ENCODE assay signal across 10 cellular contexts in genomic region chr17:82095777-82096708, GRCh38. TPM values are rescaled to one million over a fixed set of nuclear protein-coding genes. Genes with fewer than 3 reads are reported as not detected.
DNase-seq lines count a peak whose midpoint lies in the region; ATAC-seq, FAIRE-seq and TF ChIP-seq lines count a peak whose summit lies in the region.
"Had no signal": no experiment of that assay in that cellular context is flagged by ENCODE, and none has a peak within 500 bp of the region (broad histone marks: within the 10 kb centered on the region; RNA-seq: fewer than 3 reads in every experiment).

No MANE protein-coding gene starts in this region.

- POLR2A ChIA-PET in HepG2 (lab: Yijun Ruan, JAX): interaction anchor here (0.7 to 2.7 kb wide), 5 partner anchors 10 to 59 kb away, joined by 3 to 8 read pairs (median 6); partner anchors contain the start of gene DCXR

- no peak for FAIRE-seq in HepG2 (lab: Jason Lieb, UNC)

- no peak for TF ChIP-seq CTCF in adrenal gland (IDR thresholded peaks at IDR 0.05)
- TF ChIP-seq CTCF in HepG2 (CRISPR knock-in tag; IDR thresholded peaks at IDR 0.05): no peak; the same call in 1 of the 2 replicates

- H3K36me3 ChIP-seq in adrenal gland (replicated peaks in 1 of 2) (peaks cover 0 to 47% of the 10 kb centered on the region in 2 donors), HepG2 (replicated peaks in 1 of 2; ENCODE audit: control insufficient read depth in 1 of 2, insufficient read depth in 2 of 2, low read length in 2 of 2) (peaks cover 38 to 49% of the 10 kb centered on the region in 2 experiments)

- CTCF ChIA-PET in HepG2 (lab: Yijun Ruan, JAX; ENCODE audit: low intra/inter-chr PET ratio, low total read pairs): no interaction called here

- BruUV-seq in HepG2 (replicated peaks; lab: Mats Ljungman, UMichigan): no TSS peak

- H2AFZ ChIP-seq in HepG2 (ENCODE audit: low read length): no peak overlapping the region

- H3K4me3 ChIP-seq in adrenal gland (peak overlapping the region in 1 of 4 donors; percentile 86), HepG2 (replicated peaks in 1 of 3; ENCODE audit: insufficient read depth in 1 of 3, low read depth in 2 of 3, low read length in 3 of 3) (peak overlapping the region; percentile 72 to 96 (median 86))

- DNase-seq in stimulated activated CD4-positive, alpha-beta T cell treated with anti-CD3 and anti-CD28 coated beads, Interleukin-15, amount 100 ng/mL, for 24 hours: peak; percentile 7
- DNase-seq in stimulated activated CD4-positive, alpha-beta T cell treated with anti-CD3 and anti-CD28 coated beads, Interleukin-12 subunit alpha, Interleukin-12 subunit beta, amount 100 ng/mL, for 4 hours: no peak
- DNase-seq in adrenal gland (peak in 4 of 7 donors; percentile 10 to 59 (median 30)), HepG2 (ENCODE audit: low spot score) (no peak), AML-193 (lab: John Stamatoyannopoulos, UW) (no peak), RPMI8226 (no peak), NCI-H82 treated with DMSO at 0.1 percent for 48 hours (lab: John Stamatoyannopoulos, UW; ENCODE audit: unreplicated experiment) (no peak), NCI-H2081 treated with DMSO at 0.1 percent for 48 hours (lab: John Stamatoyannopoulos, UW) (no peak)
- DNase-seq: amygdala, MV-4-11 had no signal

- H3K79me2 ChIP-seq in HepG2 (ENCODE audit: insufficient read depth, low read length): peaks cover 62% of the 10 kb centered on the region

- H3K27me3 ChIP-seq in adrenal gland (no peaks in the 10 kb centered on the region), HepG2 (ENCODE audit: control insufficient read depth in 1 of 2, insufficient read depth in 2 of 2, low read length in 2 of 2) (no peaks in the 10 kb centered on the region; a peak in 1 of 5 replicates)

- 89 to 97% (median 93%) methylated on average over 6 to 35 of the region's 35 CpGs for WGBS in adrenal gland, 4 donors
- WGBS in HepG2 (ENCODE audit: low lambda C conversion rate): 29% methylated on average over 24 of the region's 35 CpGs

- peaks cover 51% of the 10 kb centered on the region for H4K20me1 ChIP-seq in HepG2 (ENCODE audit: insufficient read depth, low read length)

- no peak for TF ChIP-seq POLR2A in adrenal gland (IDR thresholded peaks at IDR 0.05)
- peak in 1 of 2 experiments; percentile 25; a peak in 1 of 4 replicates for TF ChIP-seq POLR2A in HepG2 (IDR thresholded peaks at IDR 0.05; ENCODE audit: insufficient read depth in 1 of 2, low read depth in 2 of 2, low read length in 2 of 2)

- intact Hi-C loops in adrenal gland (cut with DNase I): loop anchor here in 1 of 2 donors (5.0 kb wide), 1 partner anchor 56 kb away; no protein-coding TSS in a partner anchor
- intact Hi-C loops in HepG2 (cut with micrococcal nuclease; ENCODE audit: unreplicated experiment): loop anchor here (5.0 to 10.0 kb wide), 2 partner anchors 44 to 121 kb away; partner anchors contain the start of genes ASPSCR1, GPS1 and RFNG

- H3K27ac ChIP-seq in adrenal gland: no peak overlapping the region
- peak overlapping the region; percentile 89 for H3K27ac ChIP-seq in HepG2 (ENCODE audit: extremely low read length, insufficient read depth, low read length)

- H3K9me3 ChIP-seq in adrenal gland (replicated peaks in 1 of 3): no peaks in the 10 kb centered on the region
- H3K9me3 ChIP-seq in HepG2 (ENCODE audit: low read length): no peaks in the 10 kb centered on the region

- peaks cover 21 to 28% of the 10 kb centered on the region in 2 donors for H3K4me1 ChIP-seq in adrenal gland (replicated peaks in 1 of 2)
- peaks cover 59% of the 10 kb centered on the region for H3K4me1 ChIP-seq in HepG2 (ENCODE audit: insufficient read depth, low read length)

- peak; percentile 4 for ATAC-seq in HepG2

- TF ChIP-seq RAD21 in HepG2 (CRISPR knock-in tag; IDR thresholded peaks at IDR 0.05): no peak

- H3K4me2 ChIP-seq in HepG2 (ENCODE audit: low read depth, low read length): peak overlapping the region; percentile 98

- TF ChIP-seq EP300 in HepG2 (IDR thresholded peaks at IDR 0.05; ENCODE audit: low read depth in 2 of 2, low read length in 2 of 2): no peak
- TF ChIP-seq EP300 in HepG2 (CRISPR knock-in tag; IDR thresholded peaks at IDR 0.05; ENCODE audit: borderline replicate concordance): 0 out of 2 replicates have a peak, but pooled peaks have one; percentile 26

- in situ Hi-C loops in HepG2 (cut with HindIII; ENCODE audit: extremely low pct_ligation_motif_present, low pct_unique_long_range_greater_than_20kb): no loop called here

- peak overlapping the region; percentile 98 for H3K9ac ChIP-seq in HepG2 (ENCODE audit: insufficient read depth, low read depth, low read length)

RNA-seq across cellular contexts. Expression of gene FASN, which starts 2.0 kb away (rescaled TPM):
- total RNA-seq in adrenal gland (100 to 1,000 TPM in 3 of 8 donors, 10 to 100 TPM in 5; 64.0 to 276 (median 85.6) TPM), HepG2 (2016; rRNA removed; fragmentation: Illumina TruSeq; extraction: Trizol) (101 and 192 TPM in 2 replicates)
- polyA plus RNA-seq in adrenal gland (100 to 1,000 TPM in 1 of 3 donors, 10 to 100 TPM in 2; 18.9 to 273 (median 59.0) TPM), HepG2 (2011; rRNA removed) (51.7 and 92.4 TPM in 2 replicates)
- 28.4 and 29.9 TPM in 2 replicates for total RNA-seq in HepG2 (2016; cell fraction: cytosol; rRNA removed; fragmentation: Illumina TruSeq; extraction: Trizol; ENCODE audit: low read depth)
- total RNA-seq in HepG2 (2016; cell fraction: insoluble cytoplasmic fraction; rRNA removed; fragmentation: Illumina TruSeq; extraction: Trizol): 118 and 157 TPM in 2 replicates
- 63.2 and 68.3 TPM in 2 replicates for total RNA-seq in HepG2 (2016; cell fraction: membrane; rRNA removed; fragmentation: Illumina TruSeq; extraction: Trizol)
- 147 and 173 TPM in 2 replicates for total RNA-seq in HepG2 (2016; cell fraction: nucleus; rRNA removed; fragmentation: Illumina TruSeq; extraction: Trizol)
- polyA plus RNA-seq in HepG2 (2011; cell fraction: cytosol; rRNA removed): 62.2 and 67.6 TPM in 2 replicates
- 516 and 545 TPM in 2 replicates for polyA plus RNA-seq in HepG2 (2011; cell fraction: nucleus; rRNA removed)
- 163 and 245 TPM in 2 replicates for polyA plus RNA-seq in HepG2 (2012)
- polyA plus RNA-seq in HepG2 (2016; cell fraction: cytosol; fragmentation: Illumina TruSeq; extraction: Trizol; ENCODE audit: low read depth): 24.8 and 25.4 TPM in 2 replicates
- 209 and 303 TPM in 2 replicates for polyA plus RNA-seq in HepG2 (2016; cell fraction: insoluble cytoplasmic fraction; fragmentation: Illumina TruSeq; extraction: Trizol; ENCODE audit: low read depth)
- polyA plus RNA-seq in HepG2 (2016; cell fraction: membrane; fragmentation: Illumina TruSeq; extraction: Trizol; ENCODE audit: low read depth): 52.3 and 61.0 TPM in 2 replicates
- 501 and 529 TPM in 2 replicates for polyA plus RNA-seq in HepG2 (2016; cell fraction: nucleus; fragmentation: Illumina TruSeq; extraction: Trizol; ENCODE audit: insufficient read depth, low read depth)
- polyA minus RNA-seq in HepG2 (2011; rRNA and poly(A)+ RNA removed; ENCODE audit: low replicate concordance): 35.6 and 241 TPM in 2 replicates
- 226 and 344 TPM in 2 replicates for polyA minus RNA-seq in HepG2 (2011; cell fraction: cytosol; rRNA and poly(A)+ RNA removed)
- 97.7 and 151 TPM in 2 replicates for polyA minus RNA-seq in HepG2 (2011; cell fraction: nucleus; rRNA and poly(A)+ RNA removed)

RNA-seq across cellular contexts. Expression of gene DUS1L, which starts 30.4 kb away (rescaled TPM):
- total RNA-seq in adrenal gland (100 to 1,000 TPM in 1 of 8 donors, 10 to 100 TPM in 7; 62.0 to 109 (median 75.7) TPM), HepG2 (2016; rRNA removed; fragmentation: Illumina TruSeq; extraction: Trizol) (67.9 and 109 TPM in 2 replicates)
- polyA plus RNA-seq in adrenal gland (100 to 1,000 TPM in 2 of 3 donors, 10 to 100 TPM in 1; 38.5 to 397 (median 291) TPM), HepG2 (2011; rRNA removed) (81.0 and 108 TPM in 2 replicates)
- total RNA-seq in HepG2 (2016; cell fraction: cytosol; rRNA removed; fragmentation: Illumina TruSeq; extraction: Trizol; ENCODE audit: low read depth): 206 and 220 TPM in 2 replicates
- 58.4 and 113 TPM in 2 replicates for total RNA-seq in HepG2 (2016; cell fraction: insoluble cytoplasmic fraction; rRNA removed; fragmentation: Illumina TruSeq; extraction: Trizol)
- total RNA-seq in HepG2 (2016; cell fraction: membrane; rRNA removed; fragmentation: Illumina TruSeq; extraction: Trizol): 268 and 276 TPM in 2 replicates
- 69.9 and 102 TPM in 2 replicates for total RNA-seq in HepG2 (2016; cell fraction: nucleus; rRNA removed; fragmentation: Illumina TruSeq; extraction: Trizol)
- 64.5 and 97.7 TPM in 2 replicates for polyA plus RNA-seq in HepG2 (2011; cell fraction: cytosol; rRNA removed)
- polyA plus RNA-seq in HepG2 (2011; cell fraction: nucleus; rRNA removed): 583 and 668 TPM in 2 replicates
- 82.7 and 123 TPM in 2 replicates for polyA plus RNA-seq in HepG2 (2012)
- polyA plus RNA-seq in HepG2 (2016; cell fraction: cytosol; fragmentation: Illumina TruSeq; extraction: Trizol; ENCODE audit: low read depth): 353 and 384 TPM in 2 replicates
- 138 and 172 TPM in 2 replicates for polyA plus RNA-seq in HepG2 (2016; cell fraction: insoluble cytoplasmic fraction; fragmentation: Illumina TruSeq; extraction: Trizol; ENCODE audit: low read depth)
- polyA plus RNA-seq in HepG2 (2016; cell fraction: membrane; fragmentation: Illumina TruSeq; extraction: Trizol; ENCODE audit: low read depth): 444 and 521 TPM in 2 replicates
- polyA plus RNA-seq in HepG2 (2016; cell fraction: nucleus; fragmentation: Illumina TruSeq; extraction: Trizol; ENCODE audit: insufficient read depth, low read depth): 330 and 339 TPM in 2 replicates
- polyA minus RNA-seq in HepG2 (2011; rRNA and poly(A)+ RNA removed; ENCODE audit: low replicate concordance): 47.0 and 79.2 TPM in 2 replicates
- polyA minus RNA-seq in HepG2 (2011; cell fraction: cytosol; rRNA and poly(A)+ RNA removed): 31.7 and 34.4 TPM in 2 replicates
- polyA minus RNA-seq in HepG2 (2011; cell fraction: nucleus; rRNA and poly(A)+ RNA removed): 85.7 and 87.9 TPM in 2 replicates

RNA-seq across cellular contexts. Expression of gene GPS1, which starts 44.3 kb away (rescaled TPM):
- total RNA-seq in adrenal gland (100 to 1,000 TPM in 6 of 8 donors, 10 to 100 TPM in 2; 77.4 to 130 (median 110) TPM), HepG2 (2016; rRNA removed; fragmentation: Illumina TruSeq; extraction: Trizol) (106 and 124 TPM in 2 replicates)
- polyA plus RNA-seq in adrenal gland (100 to 1,000 TPM in 2 of 3 donors, 10 to 100 TPM in 1; 37.4 to 305 (median 246) TPM), HepG2 (2011; rRNA removed) (128 and 161 TPM in 2 replicates)
- 87.3 and 88.2 TPM in 2 replicates for total RNA-seq in HepG2 (2016; cell fraction: cytosol; rRNA removed; fragmentation: Illumina TruSeq; extraction: Trizol; ENCODE audit: low read depth)
- 99.7 and 134 TPM in 2 replicates for total RNA-seq in HepG2 (2016; cell fraction: insoluble cytoplasmic fraction; rRNA removed; fragmentation: Illumina TruSeq; extraction: Trizol)
- total RNA-seq in HepG2 (2016; cell fraction: membrane; rRNA removed; fragmentation: Illumina TruSeq; extraction: Trizol): 96.5 and 111 TPM in 2 replicates
- 89.5 and 106 TPM in 2 replicates for total RNA-seq in HepG2 (2016; cell fraction: nucleus; rRNA removed; fragmentation: Illumina TruSeq; extraction: Trizol)
- 107 and 157 TPM in 2 replicates for polyA plus RNA-seq in HepG2 (2011; cell fraction: cytosol; rRNA removed)
- polyA plus RNA-seq in HepG2 (2011; cell fraction: nucleus; rRNA removed): 389 and 467 TPM in 2 replicates
- polyA plus RNA-seq in HepG2 (2012): 102 and 120 TPM in 2 replicates
- 96.5 and 102 TPM in 2 replicates for polyA plus RNA-seq in HepG2 (2016; cell fraction: cytosol; fragmentation: Illumina TruSeq; extraction: Trizol; ENCODE audit: low read depth)
- 120 and 146 TPM in 2 replicates for polyA plus RNA-seq in HepG2 (2016; cell fraction: insoluble cytoplasmic fraction; fragmentation: Illumina TruSeq; extraction: Trizol; ENCODE audit: low read depth)
- 103 and 104 TPM in 2 replicates for polyA plus RNA-seq in HepG2 (2016; cell fraction: membrane; fragmentation: Illumina TruSeq; extraction: Trizol; ENCODE audit: low read depth)
- 225 and 229 TPM in 2 replicates for polyA plus RNA-seq in HepG2 (2016; cell fraction: nucleus; fragmentation: Illumina TruSeq; extraction: Trizol; ENCODE audit: insufficient read depth, low read depth)
- polyA minus RNA-seq in HepG2 (2011; rRNA and poly(A)+ RNA removed; ENCODE audit: low replicate concordance): 182 and 265 TPM in 2 replicates
- 76.6 and 80.3 TPM in 2 replicates for polyA minus RNA-seq in HepG2 (2011; cell fraction: cytosol; rRNA and poly(A)+ RNA removed)
- polyA minus RNA-seq in HepG2 (2011; cell fraction: nucleus; rRNA and poly(A)+ RNA removed): 60.2 and 61.0 TPM in 2 replicates

RNA-seq across cellular contexts. Expression of gene RFNG, which starts 44.4 kb away (rescaled TPM):
- total RNA-seq in adrenal gland (10 to 100 TPM; 26.8 to 69.5 (median 47.4) TPM), HepG2 (2016; rRNA removed; fragmentation: Illumina TruSeq; extraction: Trizol) (27.8 and 64.0 TPM in 2 replicates)
- polyA plus RNA-seq in adrenal gland (10 to 100 TPM; 21.2 to 78.0 (median 74.0) TPM), HepG2 (2011; rRNA removed) (61.4 and 90.6 TPM in 2 replicates)
- 72.5 and 73.8 TPM in 2 replicates for total RNA-seq in HepG2 (2016; cell fraction: cytosol; rRNA removed; fragmentation: Illumina TruSeq; extraction: Trizol; ENCODE audit: low read depth)
- total RNA-seq in HepG2 (2016; cell fraction: insoluble cytoplasmic fraction; rRNA removed; fragmentation: Illumina TruSeq; extraction: Trizol): 23.6 and 61.0 TPM in 2 replicates
- total RNA-seq in HepG2 (2016; cell fraction: membrane; rRNA removed; fragmentation: Illumina TruSeq; extraction: Trizol): 95.0 and 98.0 TPM in 2 replicates
- total RNA-seq in HepG2 (2016; cell fraction: nucleus; rRNA removed; fragmentation: Illumina TruSeq; extraction: Trizol): 53.3 and 60.7 TPM in 2 replicates
- 36.1 and 62.0 TPM in 2 replicates for polyA plus RNA-seq in HepG2 (2011; cell fraction: cytosol; rRNA removed)
- polyA plus RNA-seq in HepG2 (2011; cell fraction: nucleus; rRNA removed): 548 and 733 TPM in 2 replicates
- polyA plus RNA-seq in HepG2 (2012): 60.9 and 71.7 TPM in 2 replicates
- polyA plus RNA-seq in HepG2 (2016; cell fraction: cytosol; fragmentation: Illumina TruSeq; extraction: Trizol; ENCODE audit: low read depth): 106 and 121 TPM in 2 replicates
- 35.7 and 47.7 TPM in 2 replicates for polyA plus RNA-seq in HepG2 (2016; cell fraction: insoluble cytoplasmic fraction; fragmentation: Illumina TruSeq; extraction: Trizol; ENCODE audit: low read depth)
- polyA plus RNA-seq in HepG2 (2016; cell fraction: membrane; fragmentation: Illumina TruSeq; extraction: Trizol; ENCODE audit: low read depth): 128 and 132 TPM in 2 replicates
- polyA plus RNA-seq in HepG2 (2016; cell fraction: nucleus; fragmentation: Illumina TruSeq; extraction: Trizol; ENCODE audit: insufficient read depth, low read depth): 227 and 229 TPM in 2 replicates
- polyA minus RNA-seq in HepG2 (2011; rRNA and poly(A)+ RNA removed; ENCODE audit: low replicate concordance): 12.3 and 58.2 TPM in 2 replicates
- 21.9 and 29.0 TPM in 2 replicates for polyA minus RNA-seq in HepG2 (2011; cell fraction: cytosol; rRNA and poly(A)+ RNA removed)
- 29.7 and 35.9 TPM in 2 replicates for polyA minus RNA-seq in HepG2 (2011; cell fraction: nucleus; rRNA and poly(A)+ RNA removed)

RNA-seq across cellular contexts. Expression of gene DCXR, which starts 58.5 kb away (rescaled TPM):
- 100 to 1,000 TPM in 6 of 8 donors, 10 to 100 TPM in 2; 66.9 to 183 (median 111) TPM for total RNA-seq in adrenal gland
- polyA plus RNA-seq in adrenal gland: 100 to 1,000 TPM in 1 of 3 donors, 10 to 100 TPM in 2; 67.7 to 163 (median 96.0) TPM
- total RNA-seq in HepG2 (2016; rRNA removed; fragmentation: Illumina TruSeq; extraction: Trizol): 286 and 311 TPM in 2 replicates
- total RNA-seq in HepG2 (2016; cell fraction: cytosol; rRNA removed; fragmentation: Illumina TruSeq; extraction: Trizol; ENCODE audit: low read depth): 275 and 353 TPM in 2 replicates
- total RNA-seq in HepG2 (2016; cell fraction: insoluble cytoplasmic fraction; rRNA removed; fragmentation: Illumina TruSeq; extraction: Trizol): 302 and 321 TPM in 2 replicates
- 228 and 297 TPM in 2 replicates for total RNA-seq in HepG2 (2016; cell fraction: membrane; rRNA removed; fragmentation: Illumina TruSeq; extraction: Trizol)
- total RNA-seq in HepG2 (2016; cell fraction: nucleus; rRNA removed; fragmentation: Illumina TruSeq; extraction: Trizol): 132 and 152 TPM in 2 replicates
- 287 and 290 TPM in 2 replicates for polyA plus RNA-seq in HepG2 (2011; rRNA removed)
- 253 and 424 TPM in 2 replicates for polyA plus RNA-seq in HepG2 (2011; cell fraction: cytosol; rRNA removed)
- 645 and 737 TPM in 2 replicates for polyA plus RNA-seq in HepG2 (2011; cell fraction: nucleus; rRNA removed)
- 190 and 266 TPM in 2 replicates for polyA plus RNA-seq in HepG2 (2012)
- polyA plus RNA-seq in HepG2 (2016; cell fraction: cytosol; fragmentation: Illumina TruSeq; extraction: Trizol; ENCODE audit: low read depth): 398 and 426 TPM in 2 replicates
- 296 and 330 TPM in 2 replicates for polyA plus RNA-seq in HepG2 (2016; cell fraction: insoluble cytoplasmic fraction; fragmentation: Illumina TruSeq; extraction: Trizol; ENCODE audit: low read depth)
- 308 and 335 TPM in 2 replicates for polyA plus RNA-seq in HepG2 (2016; cell fraction: membrane; fragmentation: Illumina TruSeq; extraction: Trizol; ENCODE audit: low read depth)
- polyA plus RNA-seq in HepG2 (2016; cell fraction: nucleus; fragmentation: Illumina TruSeq; extraction: Trizol; ENCODE audit: insufficient read depth, low read depth): 280 and 299 TPM in 2 replicates
- polyA minus RNA-seq in HepG2 (2011; rRNA and poly(A)+ RNA removed; ENCODE audit: low replicate concordance): 73.9 and 172 TPM in 2 replicates
- 52.1 and 74.6 TPM in 2 replicates for polyA minus RNA-seq in HepG2 (2011; cell fraction: cytosol; rRNA and poly(A)+ RNA removed)
- polyA minus RNA-seq in HepG2 (2011; cell fraction: nucleus; rRNA and poly(A)+ RNA removed): 61.5 and 67.5 TPM in 2 replicates

Comparison
In these comparisons a context has a peak if more than half of its experiments do, and no peak if none do; other contexts are left out.
1. DNase-seq: peak in stimulated activated CD4-positive, alpha-beta T cell treated with anti-CD3 and anti-CD28 coated beads, Interleukin-15, amount 100 ng/mL, for 24 hours (single experiment) and adrenal gland (4 of 7); none in stimulated activated CD4-positive, alpha-beta T cell treated with anti-CD3 and anti-CD28 coated beads, Interleukin-12 subunit alpha, Interleukin-12 subunit beta, amount 100 ng/mL, for 4 hours (single experiment), HepG2 (single experiment), AML-193 (0 of 2), RPMI8226 (single experiment), NCI-H82 treated with DMSO at 0.1 percent for 48 hours (single experiment) and NCI-H2081 treated with DMSO at 0.1 percent for 48 hours (single experiment).